Comparison of ENCODE assay signal across 25 cellular contexts in genomic region chr3:191334359-191334893, GRCh38. TPM values are rescaled to one million over a fixed set of nuclear protein-coding genes. Genes with fewer than 3 reads are reported as not detected.
A peak's percentile ranks its signal among the peaks of the same experiment; 100 is the strongest.
DNase-seq lines count a peak whose midpoint lies in the region; ATAC-seq, FAIRE-seq and TF ChIP-seq lines count a peak whose summit lies in the region.
"Had no signal": no experiment of that assay in that cellular context is flagged by ENCODE, and none has a peak within 500 bp of the region (broad histone marks: within the 10 kb centered on the region; RNA-seq: fewer than 3 reads in every experiment).

No MANE protein-coding gene starts in this region.

- no peak for DNase-seq in activated CD4-positive, alpha-beta T cell treated with anti-CD3 and anti-CD28 coated beads, Interleukin-2, amount 10 ng/mL, durations not matched to agents 24 days and 14 days
- no peak for DNase-seq in activated CD4-positive, alpha-beta T cell treated with anti-CD3 and anti-CD28 coated beads, Interleukin-2, amount 50 U/mL, for 4 hours
- DNase-seq in MV-4-11 (lab: John Stamatoyannopoulos, UW) (peak; percentile 37), GM12878 (ENCODE audit: low read depth, low spot score) (no peak), GM10248 (ENCODE audit: extremely low spot score) (no peak)
- no peak for DNase-seq in stimulated activated naive B cell treated with anti-CD40 and anti-IgM and Interleukin-4, amounts not matched to agents 10 μg/mL and 1 μg/mL and 100 μg/mL, for 72 hours
- DNase-seq in naive thymus-derived CD4-positive, alpha-beta T cell: no peak
- DNase-seq: activated CD4-positive, alpha-beta memory T cell treated with anti-CD3 and anti-CD28 coated beads for 36 hours; activated gamma-delta T cell; adrenal gland; glutamatergic neuron; GOT3; kidney glomerular epithelial cell; mammary epithelial cell; NCI-H1105; NCI-H2029 treated with DMSO at 0.1 percent for 48 hours; ovary; PC-3; stimulated activated CD4-positive, alpha-beta T cell treated with anti-CD3 and anti-CD28 coated beads, Interleukin-4, amount 100 ng/mL, for 4 hours; WERI-Rb-1 had no signal

- H3K79me2 ChIP-seq in GM12878 (ENCODE audit: control insufficient read depth, insufficient read depth, low read length): peaks cover 92% of the 10 kb centered on the region

- CTCF ChIA-PET in GM12878 (lab: Yijun Ruan, JAX) (interaction anchor here (1.0 to 1.5 kb wide), 2 partner anchors 49 to 198 kb away, joined by 3 read pairs; no protein-coding TSS in a partner anchor), GM10248 (lab: Yijun Ruan, JAX) (no interaction called here)
- CTCF ChIA-PET in naive thymus-derived CD4-positive, alpha-beta T cell (lab: Charles Lee): no interaction called here

- no peak for TF ChIP-seq CTCF in GM12878 (IDR thresholded peaks at IDR 0.05 in 2 of 3, conservative IDR thresholded peaks at IDR 0.05 in 1 of 3; ENCODE audit: control insufficient read depth in 2 of 3, extremely low read depth in 1 of 3, insufficient read depth in 1 of 3, low read depth in 3 of 3, low read length in 3 of 3)
- TF ChIP-seq CTCF in GM10248 (IDR thresholded peaks at IDR 0.05; ENCODE audit: control extremely low read depth, extremely low read depth, low read depth, missing control alignments): no peak

- no peak overlapping the region for H2AFZ ChIP-seq in GM12878 (ENCODE audit: control insufficient read depth, low read depth, low read length)

- no peaks in the 10 kb centered on the region for H3K27me3 ChIP-seq in GM12878 (replicated peaks in 1 of 2; ENCODE audit: control insufficient read depth in 2 of 2, insufficient read depth in 2 of 2, low read length in 1 of 2)
- no peaks in the 10 kb centered on the region for H3K27me3 ChIP-seq in naive thymus-derived CD4-positive, alpha-beta T cell (ENCODE audit: control insufficient read depth in 2 of 2, insufficient read depth in 2 of 2, low read length in 2 of 2)
- H3K27me3 ChIP-seq: adrenal gland, cardiac muscle cell, ovary had no signal

- no peaks in the 10 kb centered on the region for H3K9me3 Mint-ChIP-seq in activated CD4-positive, alpha-beta T cell treated with anti-CD3 and anti-CD28 coated beads, Interleukin-2, amount 10 ng/mL, durations not matched to agents 24 days and 14 days
- H3K9me3 Mint-ChIP-seq in stimulated activated naive B cell treated with anti-CD40 and anti-IgM and Interleukin-4, amounts not matched to agents 10 μg/mL and 1 μg/mL and 100 μg/mL, for 72 hours: no peaks in the 10 kb centered on the region
- peaks cover 0 to 7% (median 0%) of the 10 kb centered on the region in 11 donors for H3K9me3 Mint-ChIP-seq in naive thymus-derived CD4-positive, alpha-beta T cell
- H3K9me3 Mint-ChIP-seq: activated CD4-positive, alpha-beta memory T cell treated with anti-CD3 and anti-CD28 coated beads for 36 hours; type B pancreatic cell had no signal

- H3K4me2 ChIP-seq in GM12878 (ENCODE audit: control insufficient read depth, insufficient read depth): peak overlapping the region; percentile 60; the same call in 1 of the 2 replicates

- H3K36me3 ChIP-seq in GM12878 (ENCODE audit: control insufficient read depth in 2 of 2, insufficient read depth in 2 of 2, low read length in 1 of 2): no peaks in the 10 kb centered on the region
- no peaks in the 10 kb centered on the region for H3K36me3 ChIP-seq in naive thymus-derived CD4-positive, alpha-beta T cell (ENCODE audit: control insufficient read depth in 2 of 3, insufficient read depth in 3 of 3, low read length in 3 of 3)
- H3K36me3 ChIP-seq: adrenal gland; BLaER1 treated with 17β-estradiol and CSF1 and Interleukin-3, amounts not matched to agents 10 nM and 100 nM; cardiac muscle cell; ovary; WERI-Rb-1 had no signal

- peaks cover 2% of the 10 kb centered on the region for H3K36me3 Mint-ChIP-seq in activated CD4-positive, alpha-beta T cell treated with anti-CD3 and anti-CD28 coated beads, Interleukin-2, amount 10 ng/mL, durations not matched to agents 24 days and 14 days (ENCODE audit: low read depth)
- H3K36me3 Mint-ChIP-seq in stimulated activated naive B cell treated with anti-CD40 and anti-IgM and Interleukin-4, amounts not matched to agents 10 μg/mL and 1 μg/mL and 100 μg/mL, for 72 hours: peaks cover 3 to 8% of the 10 kb centered on the region in 2 donors
- peaks cover 0 to 7% (median 0%) of the 10 kb centered on the region in 5 donors for H3K36me3 Mint-ChIP-seq in naive thymus-derived CD4-positive, alpha-beta T cell
- H3K36me3 Mint-ChIP-seq: activated CD4-positive, alpha-beta memory T cell treated with anti-CD3 and anti-CD28 coated beads for 36 hours; type B pancreatic cell had no signal

- H3K9ac ChIP-seq in GM12878 (ENCODE audit: control insufficient read depth, insufficient read depth, low read length): no peak overlapping the region
- H3K9ac ChIP-seq: BLaER1 treated with 17β-estradiol and CSF1 and Interleukin-3, amounts not matched to agents 10 nM and 100 nM had no signal

- POLR2A ChIA-PET in GM12878 (lab: Charles Lee) (interaction anchor here (1.5 to 4.7 kb wide), 2 partner anchors 21 to 69 kb away, joined by 3 to 21 read pairs; no protein-coding TSS in a partner anchor), GM10248 (lab: Yijun Ruan, JAX) (no interaction called here)
- POLR2A ChIA-PET in naive thymus-derived CD4-positive, alpha-beta T cell (lab: Charles Lee): no interaction called here

- no peak overlapping the region for H3K4me3 Mint-ChIP-seq in activated CD4-positive, alpha-beta T cell treated with anti-CD3 and anti-CD28 coated beads, Interleukin-2, amount 10 ng/mL, durations not matched to agents 24 days and 14 days
- peak overlapping the region; percentile 9 to 22 for H3K4me3 Mint-ChIP-seq in stimulated activated naive B cell treated with anti-CD40 and anti-IgM and Interleukin-4, amounts not matched to agents 10 μg/mL and 1 μg/mL and 100 μg/mL, for 72 hours
- no peak overlapping the region for H3K4me3 Mint-ChIP-seq in naive thymus-derived CD4-positive, alpha-beta T cell
- H3K4me3 Mint-ChIP-seq: activated CD4-positive, alpha-beta memory T cell treated with anti-CD3 and anti-CD28 coated beads for 36 hours; type B pancreatic cell had no signal

- H3K27ac ChIP-seq in GM12878 (ENCODE audit: control insufficient read depth, insufficient read depth): peak overlapping the region; percentile 44
- H3K27ac ChIP-seq in naive thymus-derived CD4-positive, alpha-beta T cell (ENCODE audit: low read depth, low read length): no peak overlapping the region
- H3K27ac ChIP-seq: adrenal gland; BLaER1 treated with 17β-estradiol and CSF1 and Interleukin-3, amounts not matched to agents 10 nM and 100 nM; cardiac muscle cell; ovary; WERI-Rb-1 had no signal

- H3K27ac Mint-ChIP-seq in activated CD4-positive, alpha-beta T cell treated with anti-CD3 and anti-CD28 coated beads, Interleukin-2, amount 10 ng/mL, durations not matched to agents 24 days and 14 days: peak overlapping the region; percentile 11
- peak overlapping the region; percentile 87 for H3K27ac Mint-ChIP-seq in stimulated activated naive B cell treated with anti-CD40 and anti-IgM and Interleukin-4, amounts not matched to agents 10 μg/mL and 1 μg/mL and 100 μg/mL, for 72 hours
- no peak overlapping the region for H3K27ac Mint-ChIP-seq in naive thymus-derived CD4-positive, alpha-beta T cell
- H3K27ac Mint-ChIP-seq: activated CD4-positive, alpha-beta memory T cell treated with anti-CD3 and anti-CD28 coated beads for 36 hours; type B pancreatic cell had no signal

- H3K4me1 Mint-ChIP-seq in activated CD4-positive, alpha-beta T cell treated with anti-CD3 and anti-CD28 coated beads, Interleukin-2, amount 10 ng/mL, durations not matched to agents 24 days and 14 days: peaks cover 25% of the 10 kb centered on the region
- peaks cover 28 to 77% of the 10 kb centered on the region in 2 donors for H3K4me1 Mint-ChIP-seq in stimulated activated naive B cell treated with anti-CD40 and anti-IgM and Interleukin-4, amounts not matched to agents 10 μg/mL and 1 μg/mL and 100 μg/mL, for 72 hours
- H3K4me1 Mint-ChIP-seq in naive thymus-derived CD4-positive, alpha-beta T cell: peaks cover 0 to 18% (median 5%) of the 10 kb centered on the region in 7 donors

- SMC1A ChIA-PET in GM12878 (lab: Charles Lee; ENCODE audit: uncharacterized antibody, unreplicated experiment): interaction anchor here (0.7 to 7.4 kb wide), 8 partner anchors 11 to 90 kb away, joined by 3 to 48 read pairs (median 8); no protein-coding TSS in a partner anchor

- no peaks in the 10 kb centered on the region for H4K20me1 ChIP-seq in GM12878 (ENCODE audit: control insufficient read depth, insufficient read depth)

- no peak for TF ChIP-seq RAD21 in GM12878 (IDR thresholded peaks at IDR 0.05; ENCODE audit: insufficient read depth, low read depth, low read length)

- intact Hi-C loops in activated CD4-positive, alpha-beta T cell treated with anti-CD3 and anti-CD28 coated beads, Interleukin-2, amount 10 ng/mL, durations not matched to agents 24 days and 14 days (cut with micrococcal nuclease): no loop called here
- intact Hi-C loops in GM12878 (cut with micrococcal nuclease; ENCODE audit: unreplicated experiment): loop anchor here (5.0 kb wide), 1 partner anchor 197 kb away; no protein-coding TSS in a partner anchor
- intact Hi-C loops in naive thymus-derived CD4-positive, alpha-beta T cell (cut with micrococcal nuclease): no loop called here

- H3K9me3 ChIP-seq in GM12878 (replicated peaks; ENCODE audit: control insufficient read depth, insufficient read depth, low read length): no peaks in the 10 kb centered on the region; the same call in 2 of the 3 replicates
- H3K9me3 ChIP-seq in naive thymus-derived CD4-positive, alpha-beta T cell (ENCODE audit: control insufficient read depth in 2 of 3, low read length in 3 of 3): no peaks in the 10 kb centered on the region
- H3K9me3 ChIP-seq: adrenal gland; BLaER1 treated with 17β-estradiol and CSF1 and Interleukin-3, amounts not matched to agents 10 nM and 100 nM; ovary had no signal

- in situ Hi-C loops in GM12878 (cut with MboI): no loop called here

- WGBS in GM12878 (ENCODE audit: insufficient coverage, insufficient replicate concordance, low lambda C conversion rate, missing lambda C conversion rate): 91% methylated on average over 4 of the region's 4 CpGs

- TF ChIP-seq POLR2A in GM12878 (IDR thresholded peaks at IDR 0.05; ENCODE audit: low read depth, low read length): no peak

- peaks cover 12% of the 10 kb centered on the region; the same call in 1 of the 2 replicates for H3K4me1 ChIP-seq in GM12878 (ENCODE audit: control insufficient read depth, insufficient read depth, low read length)
- H3K4me1 ChIP-seq in naive thymus-derived CD4-positive, alpha-beta T cell (ENCODE audit: control insufficient read depth in 2 of 2, insufficient read depth in 2 of 2, low read length in 2 of 2): no peaks in the 10 kb centered on the region

- no TSS peak for BruUV-seq in GM12878 (replicated peaks; lab: Mats Ljungman, UMichigan)

- H3K4me3 ChIP-seq in GM12878: 0 out of 2 replicates have a peak overlapping the region, but pooled peaks have one; percentile 30
- H3K4me3 ChIP-seq in naive thymus-derived CD4-positive, alpha-beta T cell (ENCODE audit: low read length): no peak overlapping the region
- H3K4me3 ChIP-seq: adrenal gland; BLaER1 treated with 17β-estradiol and CSF1 and Interleukin-3, amounts not matched to agents 10 nM and 100 nM; cardiac muscle cell; ovary had no signal

- ATAC-seq in GM12878: no peak
- ATAC-seq in stimulated activated naive B cell treated with anti-CD40 and anti-IgM and Interleukin-4, amounts not matched to agents 10 μg/mL and 1 μg/mL and 100 μg/mL, for 72 hours (replicated peaks): no peak
- no peak for ATAC-seq in naive thymus-derived CD4-positive, alpha-beta T cell
- no peak for ATAC-seq in GM19463 (IDR thresholded peaks at IDR 0.05; ENCODE audit: unreplicated experiment)
- ATAC-seq: PC-3 had no signal

- RAD21 ChIA-PET in GM12878 (lab: Charles Lee; ENCODE audit: unreplicated experiment): interaction anchor here (0.9 to 6.7 kb wide), 6 partner anchors 7 to 91 kb away, joined by 3 to 62 read pairs (median 18); no protein-coding TSS in a partner anchor

- no peak for TF ChIP-seq EP300 in GM12878 (IDR thresholded peaks at IDR 0.05; ENCODE audit: borderline replicate concordance in 1 of 2, control insufficient read depth in 1 of 2, low read depth in 2 of 2, low read length in 2 of 2)

- H3K27me3 Mint-ChIP-seq in activated CD4-positive, alpha-beta T cell treated with anti-CD3 and anti-CD28 coated beads, Interleukin-2, amount 10 ng/mL, durations not matched to agents 24 days and 14 days: peaks cover 11% of the 10 kb centered on the region
- no peaks in the 10 kb centered on the region for H3K27me3 Mint-ChIP-seq in stimulated activated naive B cell treated with anti-CD40 and anti-IgM and Interleukin-4, amounts not matched to agents 10 μg/mL and 1 μg/mL and 100 μg/mL, for 72 hours
- H3K27me3 Mint-ChIP-seq in naive thymus-derived CD4-positive, alpha-beta T cell: peaks cover 12 to 23% (median 20%) of the 10 kb centered on the region in 5 donors
- H3K27me3 Mint-ChIP-seq: type B pancreatic cell had no signal

- FAIRE-seq in GM12878 (lab: Jason Lieb, UNC): no peak

RNA-seq across cellular contexts. Expression of gene UTS2B, which starts 4.1 kb away (rescaled TPM):
- not detected in 2 replicates for total RNA-seq in activated CD4-positive, alpha-beta T cell treated with anti-CD3 and anti-CD28 coated beads, Interleukin-2, amount 10 ng/mL, durations not matched to agents 24 days and 14 days
- 0.86 and 2.3 TPM in 2 replicates for total RNA-seq in GM12878 (2013; cell fraction: nucleolus; rRNA removed)
- total RNA-seq in GM12878 (2014; rRNA removed): 0.28 and 1.3 TPM in 2 replicates
- 0.36 and 0.64 TPM in 2 replicates for total RNA-seq in GM12878 (2014; rRNA removed; fragmentation: Illumina TruSeq; extraction: Trizol)
- total RNA-seq in GM12878 (2021): 0.28 and 0.29 TPM in 2 replicates
- polyA plus RNA-seq in GM12878 (2011; ENCODE audit: low read depth): not detected
- 0.43 and 0.66 TPM in 2 replicates for polyA plus RNA-seq in GM12878 (2011; rRNA removed)
- 0.23 and 0.49 TPM in 2 replicates for polyA plus RNA-seq in GM12878 (2011; cell fraction: cytosol; rRNA removed)
- 0.22 and 0.35 TPM in 2 replicates for polyA plus RNA-seq in GM12878 (2011; cell fraction: nucleus; rRNA removed)
- polyA plus RNA-seq in GM12878 (2012): 0.32 TPM in 1 of 2 replicates, not detected in the other
- polyA plus RNA-seq in GM12878 (2014; fragmentation: Illumina TruSeq; extraction: Trizol): 0.33 and 0.53 TPM in 2 replicates
- polyA plus RNA-seq in GM12878 (2014; fragmentation: Nextera tagmentation; extraction: Ambion mirVana): under 1 TPM; 0.15 to 0.45 TPM
- 0.70 and 0.72 TPM in 2 replicates for polyA plus RNA-seq in GM12878 (2014; rRNA removed)
- under 1 TPM; 0.45 to 0.48 TPM for polyA plus RNA-seq in GM12878 (2016; fragmentation: Nextera tagmentation; extraction: Ambion mirVana)
- polyA minus RNA-seq in GM12878 (2011; rRNA and poly(A)+ RNA removed): 1.5 and 1.8 TPM in 2 replicates
- polyA minus RNA-seq in GM12878 (2011; cell fraction: cytosol; rRNA and poly(A)+ RNA removed): not detected in 2 replicates
- polyA minus RNA-seq in GM12878 (2011; cell fraction: nucleus; rRNA and poly(A)+ RNA removed): 2.4 and 3.5 TPM in 2 replicates
- under 1 TPM in 1 of 5 experiments, not detected in 4; 0.34 TPM for total RNA-seq in naive thymus-derived CD4-positive, alpha-beta T cell
- not detected for polyA plus RNA-seq in naive thymus-derived CD4-positive, alpha-beta T cell
- total RNA-seq: activated CD4-positive, alpha-beta memory T cell treated with anti-CD3 and anti-CD28 coated beads for 36 hours; cardiac muscle cell; PC-3; T-helper 2 cell treated with Interferon-gamma antibody and Interleukin-4, amounts not matched to agents 100 ng/mL and 5 ng/mL, for 36 hours had no signal

RNA-seq across cellular contexts. Expression of gene CCDC50, which starts 5.2 kb away (rescaled TPM):
- 34.1 and 34.6 TPM in 2 replicates for total RNA-seq in activated CD4-positive, alpha-beta T cell treated with anti-CD3 and anti-CD28 coated beads, Interleukin-2, amount 10 ng/mL, durations not matched to agents 24 days and 14 days
- 191 and 209 TPM in 2 replicates for total RNA-seq in GM12878 (2013; cell fraction: nucleolus; rRNA removed)
- total RNA-seq in GM12878 (2014; rRNA removed) (112 and 126 TPM in 2 replicates), GM12878 (2014; rRNA removed; fragmentation: Illumina TruSeq; extraction: Trizol) (117 and 123 TPM in 2 replicates), GM12878 (2021) (144 and 150 TPM in 2 replicates)
- 21.4 TPM for polyA plus RNA-seq in GM12878 (2011; ENCODE audit: low read depth)
- polyA plus RNA-seq in GM12878 (2011; rRNA removed) (132 and 180 TPM in 2 replicates), GM12878 (2014; fragmentation: Illumina TruSeq; extraction: Trizol) (137 and 148 TPM in 2 replicates), GM12878 (2014; fragmentation: Nextera tagmentation; extraction: Ambion mirVana) (10 to 100 TPM; 46.7 to 61.5 TPM), GM12878 (2014; rRNA removed) (107 and 122 TPM in 2 replicates), GM12878 (2016; fragmentation: Nextera tagmentation; extraction: Ambion mirVana) (100 to 1,000 TPM; 127 to 130 TPM)
- 60.1 and 71.2 TPM in 2 replicates for polyA plus RNA-seq in GM12878 (2011; cell fraction: cytosol; rRNA removed)
- polyA plus RNA-seq in GM12878 (2011; cell fraction: nucleus; rRNA removed): 102 and 104 TPM in 2 replicates
- 32.8 and 42.2 TPM in 2 replicates for polyA plus RNA-seq in GM12878 (2012)
- polyA minus RNA-seq in GM12878 (2011; rRNA and poly(A)+ RNA removed): 77.5 and 87.0 TPM in 2 replicates
- 47.4 and 57.9 TPM in 2 replicates for polyA minus RNA-seq in GM12878 (2011; cell fraction: cytosol; rRNA and poly(A)+ RNA removed)
- 127 and 198 TPM in 2 replicates for polyA minus RNA-seq in GM12878 (2011; cell fraction: nucleus; rRNA and poly(A)+ RNA removed)
- 10 to 100 TPM in 2 of 5 experiments, 1 to 10 TPM in 2, under 1 TPM in 1; 0.92 to 17.9 (median 6.2) TPM for total RNA-seq in naive thymus-derived CD4-positive, alpha-beta T cell
- 1 to 10 TPM in 1 of 2 donors, under 1 TPM in 1; 0.92 to 1.5 TPM for polyA plus RNA-seq in naive thymus-derived CD4-positive, alpha-beta T cell

Comparison
In these comparisons a context has a peak if more than half of its experiments do, and no peak if none do; other contexts are left out.
1. H3K27ac Mint-ChIP-seq: peak in activated CD4-positive, alpha-beta T cell treated with anti-CD3 and anti-CD28 coated beads, Interleukin-2, amount 10 ng/mL, durations not matched to agents 24 days and 14 days (single experiment) and stimulated activated naive B cell treated with anti-CD40 and anti-IgM and Interleukin-4, amounts not matched to agents 10 μg/mL and 1 μg/mL and 100 μg/mL, for 72 hours (single experiment); none in naive thymus-derived CD4-positive, alpha-beta T cell (0 of 9).
2. H3K4me3 Mint-ChIP-seq: peak in stimulated activated naive B cell treated with anti-CD40 and anti-IgM and Interleukin-4, amounts not matched to agents 10 μg/mL and 1 μg/mL and 100 μg/mL, for 72 hours (2 of 2); none in activated CD4-positive, alpha-beta T cell treated with anti-CD3 and anti-CD28 coated beads, Interleukin-2, amount 10 ng/mL, durations not matched to agents 24 days and 14 days (single experiment) and naive thymus-derived CD4-positive, alpha-beta T cell (0 of 10).